Comparison of ENCODE assay signal across 1 cellular context in the genomic region with DNA sequence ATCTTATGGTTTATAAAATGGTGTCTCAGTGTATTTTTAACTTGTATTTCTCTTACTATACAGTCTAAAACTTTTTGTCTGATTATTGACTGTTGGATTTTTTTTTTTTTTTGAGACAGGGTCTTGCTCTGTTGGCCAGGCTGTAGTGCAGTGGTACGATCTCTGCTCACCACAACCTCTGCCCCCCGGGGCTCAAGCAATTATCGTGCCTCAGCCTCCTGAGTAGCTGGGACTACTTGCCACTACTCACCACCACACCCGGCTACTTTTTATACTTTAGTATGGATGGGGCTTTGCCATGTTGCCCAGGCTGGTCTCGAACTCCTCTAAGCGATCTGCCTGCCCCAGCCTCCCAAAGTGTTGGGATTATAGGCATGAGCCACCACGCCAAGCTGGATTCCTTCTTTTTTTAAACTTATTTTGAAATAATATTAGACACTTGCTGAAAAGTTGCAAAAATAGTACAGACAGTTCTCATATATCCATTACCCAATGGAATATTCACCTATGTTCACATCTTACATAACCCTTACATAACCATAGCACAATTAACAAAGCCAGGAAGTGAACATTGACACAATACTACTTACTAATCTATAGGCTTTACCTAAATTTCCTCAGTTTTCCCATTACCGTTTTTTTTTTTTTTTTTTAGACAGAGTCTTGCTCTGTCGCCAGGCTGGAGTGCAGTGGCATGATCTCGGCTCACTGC.
TF ChIP-seq lines count a peak whose summit lies in the region.

No MANE protein-coding gene starts in this region.

TF ChIP-seq in IMR-90, 13 proteins besides CTCF, POLR2A, EP300 and RAD21 (continued from another document):
- TF ChIP-seq MAZ (IDR thresholded peaks at IDR 0.05; ENCODE audit: borderline replicate concordance, low read depth, low read length) (no peak), SMC3 (IDR thresholded peaks at IDR 0.05; ENCODE audit: low read depth, low read length) (no peak), RFX5 (IDR thresholded peaks at IDR 0.05; ENCODE audit: low read depth, low read length) (no peak)
- TF ChIP-seq, protein P1, sequence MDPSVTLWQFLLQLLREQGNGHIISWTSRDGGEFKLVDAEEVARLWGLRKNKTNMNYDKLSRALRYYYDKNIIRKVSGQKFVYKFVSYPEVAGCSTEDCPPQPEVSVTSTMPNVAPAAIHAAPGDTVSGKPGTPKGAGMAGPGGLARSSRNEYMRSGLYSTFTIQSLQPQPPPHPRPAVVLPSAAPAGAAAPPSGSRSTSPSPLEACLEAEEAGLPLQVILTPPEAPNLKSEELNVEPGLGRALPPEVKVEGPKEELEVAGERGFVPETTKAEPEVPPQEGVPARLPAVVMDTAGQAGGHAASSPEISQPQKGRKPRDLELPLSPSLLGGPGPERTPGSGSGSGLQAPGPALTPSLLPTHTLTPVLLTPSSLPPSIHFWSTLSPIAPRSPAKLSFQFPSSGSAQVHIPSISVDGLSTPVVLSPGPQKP (IDR thresholded peaks at IDR 0.05; ENCODE audit: borderline replicate concordance, low read depth, low read length), result no peak
